1 cellular context compared by ENCODE assay signal in the genomic region with DNA sequence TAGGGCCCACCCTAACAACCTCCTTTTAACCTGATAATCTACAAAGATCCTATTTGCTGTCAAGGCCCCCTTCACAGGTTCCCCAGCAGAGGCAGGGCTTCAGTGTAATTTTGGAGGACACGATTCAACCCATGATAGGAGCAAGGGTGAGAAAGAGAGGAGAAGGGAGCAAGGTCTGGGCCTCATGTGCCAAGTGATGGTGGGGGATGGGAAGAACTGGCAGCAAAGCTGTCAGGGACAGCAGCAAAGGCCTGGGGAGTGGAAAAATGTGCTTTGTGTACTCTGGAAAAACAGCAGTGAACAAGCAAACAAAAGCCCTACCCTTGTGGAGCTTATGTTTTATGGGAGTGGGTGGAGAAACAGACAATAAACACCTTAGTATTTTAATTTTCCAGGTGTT.
TF ChIP-seq lines count a peak whose summit lies in the region.

No MANE protein-coding gene starts in this region.

TF ChIP-seq in IMR-90, 13 proteins besides CTCF, POLR2A, EP300 and RAD21:
- TF ChIP-seq MAZ (IDR thresholded peaks at IDR 0.05; ENCODE audit: borderline replicate concordance, low read depth, low read length) (no peak), MXI1 (IDR thresholded peaks at IDR 0.05; ENCODE audit: borderline replicate concordance, low read depth, low read length) (no peak), RFX5 (IDR thresholded peaks at IDR 0.05; ENCODE audit: low read depth, low read length) (no peak), CEBPB (IDR thresholded peaks at IDR 0.05; ENCODE audit: low read depth, low read length) (no peak), CHD1 (IDR thresholded peaks at IDR 0.05; ENCODE audit: low read depth, low read length) (no peak), SMC3 (IDR thresholded peaks at IDR 0.05; ENCODE audit: low read depth, low read length) (no peak), BHLHE40 (IDR thresholded peaks at IDR 0.05; ENCODE audit: low read depth, low read length) (no peak)
- TF ChIP-seq, protein P1, sequence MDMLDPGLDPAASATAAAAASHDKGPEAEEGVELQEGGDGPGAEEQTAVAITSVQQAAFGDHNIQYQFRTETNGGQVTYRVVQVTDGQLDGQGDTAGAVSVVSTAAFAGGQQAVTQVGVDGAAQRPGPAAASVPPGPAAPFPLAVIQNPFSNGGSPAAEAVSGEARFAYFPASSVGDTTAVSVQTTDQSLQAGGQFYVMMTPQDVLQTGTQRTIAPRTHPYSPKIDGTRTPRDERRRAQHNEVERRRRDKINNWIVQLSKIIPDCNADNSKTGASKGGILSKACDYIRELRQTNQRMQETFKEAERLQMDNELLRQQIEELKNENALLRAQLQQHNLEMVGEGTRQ (IDR thresholded peaks at IDR 0.05; ENCODE audit: low read depth, low read length), result no peak
